Comparison of ENCODE assay signal across 9 cellular contexts in the genomic region with DNA sequence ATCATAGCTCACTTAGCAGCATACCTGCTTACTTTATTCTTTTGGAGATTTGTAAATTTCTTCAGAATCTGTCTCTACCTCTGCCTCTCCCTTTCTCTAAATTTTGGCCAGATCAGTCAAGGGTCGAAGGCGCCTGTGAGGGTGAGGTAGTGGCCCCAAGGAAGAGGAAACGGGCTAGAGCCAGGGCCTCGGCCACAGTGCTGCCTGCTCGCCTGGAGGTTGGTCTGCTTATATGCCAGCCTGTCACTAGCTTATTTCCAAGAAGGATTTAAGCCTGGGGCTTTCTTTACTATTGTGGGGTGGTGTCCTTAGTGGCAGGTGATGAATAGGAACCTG. TPM values are rescaled to one million over a fixed set of nuclear protein-coding genes. Genes with fewer than 3 reads are reported as not detected.
DNase-seq lines count a peak whose midpoint lies in the region; ATAC-seq and TF ChIP-seq lines count a peak whose summit lies in the region.
"Had no signal": no experiment of that assay in that cellular context is flagged by ENCODE, and none has a peak within 500 bp of the region (broad histone marks: within the 10 kb centered on the region; RNA-seq: fewer than 3 reads in every experiment).

No MANE protein-coding gene starts in this region.

- no peak overlapping the region for H3K27ac Mint-ChIP-seq in T-helper 1 cell treated with Interleukin-12 subunit alpha and Interleukin-12 subunit beta and Interleukin-4 antibody, amounts not matched to agents 30 μg/mL and 1 μg/mL, for 36 hours
- H3K27ac Mint-ChIP-seq in activated naive CD8-positive, alpha-beta T cell, result no peak overlapping the region
- peak overlapping the region; percentile 72 to 90 for H3K27ac Mint-ChIP-seq in natural killer cell treated with Interleukin-12 subunit alpha and Interleukin-12 subunit beta and Interleukin-15 and Interleukin-18, amount 100 ng/mL, for 72 hours

- peaks cover 0 to 18% (median 0%) of the 10 kb centered on the region in 3 donors for H3K36me3 ChIP-seq in tibial artery

- H3K9me3 Mint-ChIP-seq in T-helper 1 cell treated with Interleukin-12 subunit alpha and Interleukin-12 subunit beta and Interleukin-4 antibody, amounts not matched to agents 30 μg/mL and 1 μg/mL, for 36 hours, result no peaks in the 10 kb centered on the region
- no peaks in the 10 kb centered on the region for H3K9me3 Mint-ChIP-seq in activated naive CD8-positive, alpha-beta T cell (ENCODE audit: low read depth)
- H3K9me3 Mint-ChIP-seq in natural killer cell treated with Interleukin-12 subunit alpha and Interleukin-12 subunit beta and Interleukin-15 and Interleukin-18, amount 100 ng/mL, for 72 hours, result no peaks in the 10 kb centered on the region
- H3K9me3 Mint-ChIP-seq: nephron had no signal

- peak overlapping the region; percentile 82 for H3K4me3 Mint-ChIP-seq in T-helper 1 cell treated with Interleukin-12 subunit alpha and Interleukin-12 subunit beta and Interleukin-4 antibody, amounts not matched to agents 30 μg/mL and 1 μg/mL, for 36 hours
- H3K4me3 Mint-ChIP-seq in activated naive CD8-positive, alpha-beta T cell, result peak overlapping the region; percentile 80
- H3K4me3 Mint-ChIP-seq in natural killer cell treated with Interleukin-12 subunit alpha and Interleukin-12 subunit beta and Interleukin-15 and Interleukin-18, amount 100 ng/mL, for 72 hours, result peak overlapping the region; percentile 82

- ATAC-seq in HG02798 (IDR thresholded peaks at IDR 0.05; ENCODE audit: poor library complexity, unreplicated experiment) (peak; percentile 10), HG02852 (IDR thresholded peaks at IDR 0.05; ENCODE audit: unreplicated experiment) (no peak)
- ATAC-seq in natural killer cell treated with Interleukin-12 subunit alpha and Interleukin-12 subunit beta and Interleukin-15 and Interleukin-18, amount 100 ng/mL, for 72 hours, result no peak

- no peaks in the 10 kb centered on the region for H3K27me3 ChIP-seq in tibial artery

- no peak for DNase-seq in T-helper 1 cell
- DNase-seq in natural killer cell treated with Interleukin-12 subunit alpha and Interleukin-12 subunit beta and Interleukin-15 and Interleukin-18, amount 100 ng/mL, for 72 hours (ENCODE audit: low spot score), result no peak
- DNase-seq in NOMO-1 (lab: John Stamatoyannopoulos, UW; ENCODE audit: unreplicated experiment in 2 of 2), result no peak
- DNase-seq in tibial artery, result no peak

- H3K36me3 Mint-ChIP-seq in T-helper 1 cell treated with Interleukin-12 subunit alpha and Interleukin-12 subunit beta and Interleukin-4 antibody, amounts not matched to agents 30 μg/mL and 1 μg/mL, for 36 hours (ENCODE audit: low read depth), result peaks cover 5% of the 10 kb centered on the region
- H3K36me3 Mint-ChIP-seq in activated naive CD8-positive, alpha-beta T cell, result no peaks in the 10 kb centered on the region
- no peaks in the 10 kb centered on the region for H3K36me3 Mint-ChIP-seq in natural killer cell treated with Interleukin-12 subunit alpha and Interleukin-12 subunit beta and Interleukin-15 and Interleukin-18, amount 100 ng/mL, for 72 hours

- peaks cover 0 to 16% (median 6%) of the 10 kb centered on the region in 4 donors for H3K4me1 ChIP-seq in tibial artery

- intact Hi-C loops in tibial artery (cut with DNase I; ENCODE audit: low total_unique reads), result loop anchor here (5.0 kb wide), 1 partner anchor 62 kb away; a partner anchor contains a TSS

- no peaks in the 10 kb centered on the region for H3K27me3 Mint-ChIP-seq in T-helper 1 cell treated with Interleukin-12 subunit alpha and Interleukin-12 subunit beta and Interleukin-4 antibody, amounts not matched to agents 30 μg/mL and 1 μg/mL, for 36 hours (ENCODE audit: low read depth)
- H3K27me3 Mint-ChIP-seq in activated naive CD8-positive, alpha-beta T cell, result no peaks in the 10 kb centered on the region
- H3K27me3 Mint-ChIP-seq in natural killer cell treated with Interleukin-12 subunit alpha and Interleukin-12 subunit beta and Interleukin-15 and Interleukin-18, amount 100 ng/mL, for 72 hours, result no peaks in the 10 kb centered on the region

- H3K4me1 Mint-ChIP-seq in T-helper 1 cell treated with Interleukin-12 subunit alpha and Interleukin-12 subunit beta and Interleukin-4 antibody, amounts not matched to agents 30 μg/mL and 1 μg/mL, for 36 hours (ENCODE audit: low read depth), result peaks cover 45% of the 10 kb centered on the region
- peaks cover 49% of the 10 kb centered on the region for H3K4me1 Mint-ChIP-seq in activated naive CD8-positive, alpha-beta T cell (ENCODE audit: low read depth)
- peaks cover 36 to 45% of the 10 kb centered on the region in 2 donors for H3K4me1 Mint-ChIP-seq in natural killer cell treated with Interleukin-12 subunit alpha and Interleukin-12 subunit beta and Interleukin-15 and Interleukin-18, amount 100 ng/mL, for 72 hours (ENCODE audit: low read depth in 2 of 2)

- no peak overlapping the region for H3K4me3 ChIP-seq in tibial artery

- H3K9me3 ChIP-seq in tibial artery, result no peaks in the 10 kb centered on the region

- no peak for TF ChIP-seq CTCF in tibial artery (IDR thresholded peaks at IDR 0.05)

- no peak overlapping the region for H3K27ac ChIP-seq in tibial artery

RNA-seq across cellular contexts. Expression of a gene that starts 19.6 kb away (rescaled TPM):
- 10 to 100 TPM; 20.7 to 23.7 TPM for total RNA-seq in natural killer cell treated with Interleukin-12 subunit alpha and Interleukin-12 subunit beta and Interleukin-15 and Interleukin-18, amount 100 ng/mL, for 72 hours

RNA-seq across cellular contexts. Expression of a gene that starts 22.1 kb away (rescaled TPM):
- 10 to 100 TPM; 40.0 to 59.4 TPM for total RNA-seq in natural killer cell treated with Interleukin-12 subunit alpha and Interleukin-12 subunit beta and Interleukin-15 and Interleukin-18, amount 100 ng/mL, for 72 hours

RNA-seq across cellular contexts. Expression of a gene that starts 44.6 kb away (rescaled TPM):
- total RNA-seq in natural killer cell treated with Interleukin-12 subunit alpha and Interleukin-12 subunit beta and Interleukin-15 and Interleukin-18, amount 100 ng/mL, for 72 hours, result under 1 TPM; 0.45 to 0.61 TPM

Comparison
In these comparisons a context has a peak if more than half of its experiments do, and no peak if none do; other contexts are left out.
1. H3K27ac Mint-ChIP-seq: peak in natural killer cell treated with Interleukin-12 subunit alpha and Interleukin-12 subunit beta and Interleukin-15 and Interleukin-18, amount 100 ng/mL, for 72 hours (2 of 2); none in T-helper 1 cell treated with Interleukin-12 subunit alpha and Interleukin-12 subunit beta and Interleukin-4 antibody, amounts not matched to agents 30 μg/mL and 1 μg/mL, for 36 hours (single experiment) and activated naive CD8-positive, alpha-beta T cell (single experiment).
2. Peak in every context shown above with its lines, with median percentiles within 50 percentile points of each other: H3K4me3 Mint-ChIP-seq.